In the genomic region with DNA sequence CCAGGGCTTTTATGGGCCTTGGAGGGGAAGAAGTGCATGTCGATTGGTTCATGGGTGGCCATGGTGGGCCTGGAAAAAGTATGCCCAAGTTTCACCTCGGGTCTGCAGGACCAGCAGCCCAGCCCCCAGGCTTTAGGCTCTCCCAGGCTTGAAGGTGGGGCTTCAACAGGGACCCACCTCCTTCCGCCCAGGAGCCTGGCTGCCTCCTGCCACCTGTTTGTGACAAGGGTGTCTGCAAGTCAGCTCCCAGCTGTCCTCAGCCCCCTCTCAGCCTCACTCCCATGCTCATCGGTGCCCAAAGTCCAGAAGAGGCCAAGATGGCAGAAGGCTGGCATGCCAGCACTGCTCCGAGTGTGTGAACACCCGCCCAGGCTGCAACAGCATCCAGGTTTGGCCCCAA, we compare ENCODE assay signal across 22 cellular contexts.
"Had no signal": no experiment of that assay in that cellular context is flagged by ENCODE, and none has a peak within 500 bp of the region (broad histone marks: within the 10 kb centered on the region; RNA-seq: fewer than 3 reads in every experiment).

No MANE protein-coding gene starts in this region.

- H3K27ac ChIP-seq: SJSA1, SK-N-MC had no signal

- H3K27me3 ChIP-seq: MG63, SJSA1 had no signal

- H3K4me1 ChIP-seq: SJSA1 had no signal

- H3K4me3 ChIP-seq: MG63, SJSA1, SK-N-MC had no signal

- DNase-seq: IMR-90, Karpas-422, KG1, MG63, NCI-H1092, NCI-H1105 treated with DMSO at 0.1 percent for 48 hours, NCI-H1417 treated with DMSO at 0.1 percent for 48 hours, NCI-H146, NCI-H1694 treated with DMSO at 0.1 percent for 48 hours, NCI-H1930, NCI-H2081, NCI-H2107, NCI-H2227 treated with DMSO at 0.1 percent for 48 hours, NCI-H524, NCI-H526 treated with DMSO at 0.1 percent for 48 hours, NCI-H774, Right ventricle myocardium superior, RPMI8226, SIG-M5 had no signal

- ATAC-seq: HepG2 had no signal

- H3K9me3 ChIP-seq: MG63, SJSA1 had no signal

- H3K36me3 ChIP-seq: MG63, SJSA1 had no signal
